1 cellular context compared by ENCODE assay signal in the genomic region with DNA sequence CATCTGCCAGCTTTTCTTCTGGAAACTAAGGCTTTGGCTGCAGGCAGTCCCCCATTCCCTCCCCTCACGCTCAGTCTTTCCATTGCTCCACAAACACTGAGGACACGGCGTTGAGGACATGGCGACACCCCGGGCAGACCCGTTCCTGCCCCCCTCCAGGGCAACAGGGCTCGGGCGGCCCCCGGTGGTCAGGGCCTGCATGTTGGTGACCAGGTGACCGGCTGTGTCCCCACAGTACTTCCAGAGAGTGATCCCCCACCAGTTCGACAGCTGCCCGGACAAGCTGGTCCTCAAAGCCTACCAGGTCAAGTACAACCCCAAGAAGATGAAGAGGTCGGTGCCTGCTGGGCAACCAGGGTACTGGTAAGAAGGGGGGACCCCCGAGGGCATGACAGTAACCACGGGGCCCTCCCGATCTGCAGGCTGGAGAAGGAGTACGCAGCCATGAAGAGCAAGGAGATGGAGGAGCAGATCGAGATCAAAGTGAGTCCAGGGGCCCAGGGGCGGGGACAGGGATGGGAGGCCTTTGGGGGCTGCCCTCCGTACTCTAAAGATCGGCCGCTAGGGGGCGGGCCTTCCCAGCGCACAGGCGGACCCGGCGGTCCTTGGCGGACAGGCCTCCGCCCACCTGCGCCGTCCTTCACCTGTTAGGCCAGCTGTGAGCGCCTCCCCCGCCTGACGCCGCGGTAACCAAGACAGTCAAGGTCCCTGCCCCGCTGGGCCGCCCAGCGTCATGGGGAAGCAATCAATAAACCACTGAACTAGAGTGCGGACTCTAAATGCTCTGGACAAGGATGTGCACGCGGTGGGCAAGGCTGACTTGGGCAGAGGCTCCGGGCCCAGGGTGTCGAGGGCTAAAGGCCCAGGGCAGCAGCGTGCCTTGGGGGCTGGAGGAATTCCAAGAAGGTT.
TF ChIP-seq lines count a peak whose summit lies in the region.

No MANE protein-coding gene starts in this region.

TF ChIP-seq in HepG2, 621 proteins besides CTCF, POLR2A, EP300 and RAD21 (continued from another document and continues in another):
- TF ChIP-seq, protein P1, sequence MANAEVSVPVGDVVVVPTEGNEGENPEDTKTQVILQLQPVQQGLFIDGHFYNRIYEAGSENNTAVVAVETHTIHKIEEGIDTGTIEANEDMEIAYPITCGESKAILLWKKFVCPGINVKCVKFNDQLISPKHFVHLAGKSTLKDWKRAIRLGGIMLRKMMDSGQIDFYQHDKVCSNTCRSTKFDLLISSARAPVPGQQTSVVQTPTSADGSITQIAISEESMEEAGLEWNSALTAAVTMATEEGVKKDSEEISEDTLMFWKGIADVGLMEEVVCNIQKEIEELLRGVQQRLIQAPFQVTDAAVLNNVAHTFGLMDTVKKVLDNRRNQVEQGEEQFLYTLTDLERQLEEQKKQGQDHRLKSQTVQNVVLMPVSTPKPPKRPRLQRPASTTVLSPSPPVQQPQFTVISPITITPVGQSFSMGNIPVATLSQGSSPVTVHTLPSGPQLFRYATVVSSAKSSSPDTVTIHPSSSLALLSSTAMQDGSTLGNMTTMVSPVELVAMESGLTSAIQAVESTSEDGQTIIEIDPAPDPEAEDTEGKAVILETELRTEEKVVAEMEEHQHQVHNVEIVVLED (CRISPR knock-in tag; IDR thresholded peaks at IDR 0.05; ENCODE audit: borderline replicate concordance) = peak; percentile 87
- TF ChIP-seq ZNF619 (CRISPR knock-in tag; IDR thresholded peaks at IDR 0.05) (peak; percentile 94), TEAD2 (CRISPR knock-in tag; IDR thresholded peaks at IDR 0.05) (0 out of 2 replicates have a peak, but pooled peaks have one; percentile 73), HHEX (CRISPR knock-in tag; IDR thresholded peaks at IDR 0.05) (peak; percentile 16; the same call in 1 of the 2 replicates), IKZF4 (CRISPR knock-in tag; IDR thresholded peaks at IDR 0.05; ENCODE audit: borderline replicate concordance, low read depth, not compliant biosample characterization) (peak; percentile 59), SIX4 (CRISPR knock-in tag; IDR thresholded peaks at IDR 0.05) (no peak), ZNF615 (CRISPR knock-in tag; IDR thresholded peaks at IDR 0.05; ENCODE audit: borderline replicate concordance) (no peak), TFDP2 (CRISPR knock-in tag; IDR thresholded peaks at IDR 0.05) (peak; percentile 90), ZNF30 (CRISPR knock-in tag; IDR thresholded peaks at IDR 0.05) (0 out of 2 replicates have a peak, but pooled peaks have one; percentile 51), PLRG1 (conservative IDR thresholded peaks at IDR 0.05) (no peak), ZBTB40 (IDR thresholded peaks at IDR 0.05) (no peak), ZBTB40 (CRISPR knock-in tag; IDR thresholded peaks at IDR 0.05) (peak; percentile 76; the same call in 1 of the 2 replicates), HMGA1 (CRISPR knock-in tag; conservative IDR thresholded peaks at IDR 0.05) (no peak), USF2 (IDR thresholded peaks at IDR 0.05; ENCODE audit: low read depth, low read length) (no peak), USF2 (CRISPR knock-in tag; IDR thresholded peaks at IDR 0.05; ENCODE audit: borderline replicate concordance) (no peak; the same call in 1 of the 2 replicates), SETDB1 (CRISPR knock-in tag; IDR thresholded peaks at IDR 0.05; ENCODE audit: borderline replicate concordance) (no peak), SYNCRIP (IDR thresholded peaks at IDR 0.05; ENCODE audit: insufficient read depth, low read depth, low read length) (no peak), FOXA3 (CRISPR knock-in tag; IDR thresholded peaks at IDR 0.05) (peak; percentile 73)
- TF ChIP-seq, protein P2, sequence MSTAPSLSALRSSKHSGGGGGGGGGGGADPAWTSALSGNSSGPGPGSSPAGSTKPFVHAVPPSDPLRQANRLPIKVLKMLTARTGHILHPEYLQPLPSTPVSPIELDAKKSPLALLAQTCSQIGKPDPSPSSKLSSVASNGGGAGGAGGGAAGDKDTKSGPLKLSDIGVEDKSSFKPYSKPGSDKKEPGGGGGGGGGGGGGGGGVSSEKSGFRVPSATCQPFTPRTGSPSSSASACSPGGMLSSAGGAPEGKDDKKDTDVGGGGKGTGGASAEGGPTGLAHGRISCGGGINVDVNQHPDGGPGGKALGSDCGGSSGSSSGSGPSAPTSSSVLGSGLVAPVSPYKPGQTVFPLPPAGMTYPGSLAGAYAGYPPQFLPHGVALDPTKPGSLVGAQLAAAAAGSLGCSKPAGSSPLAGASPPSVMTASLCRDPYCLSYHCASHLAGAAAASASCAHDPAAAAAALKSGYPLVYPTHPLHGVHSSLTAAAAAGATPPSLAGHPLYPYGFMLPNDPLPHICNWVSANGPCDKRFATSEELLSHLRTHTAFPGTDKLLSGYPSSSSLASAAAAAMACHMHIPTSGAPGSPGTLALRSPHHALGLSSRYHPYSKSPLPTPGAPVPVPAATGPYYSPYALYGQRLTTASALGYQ (CRISPR knock-in tag; IDR thresholded peaks at IDR 0.05) = peak; percentile 74
- TF ChIP-seq, protein P3, sequence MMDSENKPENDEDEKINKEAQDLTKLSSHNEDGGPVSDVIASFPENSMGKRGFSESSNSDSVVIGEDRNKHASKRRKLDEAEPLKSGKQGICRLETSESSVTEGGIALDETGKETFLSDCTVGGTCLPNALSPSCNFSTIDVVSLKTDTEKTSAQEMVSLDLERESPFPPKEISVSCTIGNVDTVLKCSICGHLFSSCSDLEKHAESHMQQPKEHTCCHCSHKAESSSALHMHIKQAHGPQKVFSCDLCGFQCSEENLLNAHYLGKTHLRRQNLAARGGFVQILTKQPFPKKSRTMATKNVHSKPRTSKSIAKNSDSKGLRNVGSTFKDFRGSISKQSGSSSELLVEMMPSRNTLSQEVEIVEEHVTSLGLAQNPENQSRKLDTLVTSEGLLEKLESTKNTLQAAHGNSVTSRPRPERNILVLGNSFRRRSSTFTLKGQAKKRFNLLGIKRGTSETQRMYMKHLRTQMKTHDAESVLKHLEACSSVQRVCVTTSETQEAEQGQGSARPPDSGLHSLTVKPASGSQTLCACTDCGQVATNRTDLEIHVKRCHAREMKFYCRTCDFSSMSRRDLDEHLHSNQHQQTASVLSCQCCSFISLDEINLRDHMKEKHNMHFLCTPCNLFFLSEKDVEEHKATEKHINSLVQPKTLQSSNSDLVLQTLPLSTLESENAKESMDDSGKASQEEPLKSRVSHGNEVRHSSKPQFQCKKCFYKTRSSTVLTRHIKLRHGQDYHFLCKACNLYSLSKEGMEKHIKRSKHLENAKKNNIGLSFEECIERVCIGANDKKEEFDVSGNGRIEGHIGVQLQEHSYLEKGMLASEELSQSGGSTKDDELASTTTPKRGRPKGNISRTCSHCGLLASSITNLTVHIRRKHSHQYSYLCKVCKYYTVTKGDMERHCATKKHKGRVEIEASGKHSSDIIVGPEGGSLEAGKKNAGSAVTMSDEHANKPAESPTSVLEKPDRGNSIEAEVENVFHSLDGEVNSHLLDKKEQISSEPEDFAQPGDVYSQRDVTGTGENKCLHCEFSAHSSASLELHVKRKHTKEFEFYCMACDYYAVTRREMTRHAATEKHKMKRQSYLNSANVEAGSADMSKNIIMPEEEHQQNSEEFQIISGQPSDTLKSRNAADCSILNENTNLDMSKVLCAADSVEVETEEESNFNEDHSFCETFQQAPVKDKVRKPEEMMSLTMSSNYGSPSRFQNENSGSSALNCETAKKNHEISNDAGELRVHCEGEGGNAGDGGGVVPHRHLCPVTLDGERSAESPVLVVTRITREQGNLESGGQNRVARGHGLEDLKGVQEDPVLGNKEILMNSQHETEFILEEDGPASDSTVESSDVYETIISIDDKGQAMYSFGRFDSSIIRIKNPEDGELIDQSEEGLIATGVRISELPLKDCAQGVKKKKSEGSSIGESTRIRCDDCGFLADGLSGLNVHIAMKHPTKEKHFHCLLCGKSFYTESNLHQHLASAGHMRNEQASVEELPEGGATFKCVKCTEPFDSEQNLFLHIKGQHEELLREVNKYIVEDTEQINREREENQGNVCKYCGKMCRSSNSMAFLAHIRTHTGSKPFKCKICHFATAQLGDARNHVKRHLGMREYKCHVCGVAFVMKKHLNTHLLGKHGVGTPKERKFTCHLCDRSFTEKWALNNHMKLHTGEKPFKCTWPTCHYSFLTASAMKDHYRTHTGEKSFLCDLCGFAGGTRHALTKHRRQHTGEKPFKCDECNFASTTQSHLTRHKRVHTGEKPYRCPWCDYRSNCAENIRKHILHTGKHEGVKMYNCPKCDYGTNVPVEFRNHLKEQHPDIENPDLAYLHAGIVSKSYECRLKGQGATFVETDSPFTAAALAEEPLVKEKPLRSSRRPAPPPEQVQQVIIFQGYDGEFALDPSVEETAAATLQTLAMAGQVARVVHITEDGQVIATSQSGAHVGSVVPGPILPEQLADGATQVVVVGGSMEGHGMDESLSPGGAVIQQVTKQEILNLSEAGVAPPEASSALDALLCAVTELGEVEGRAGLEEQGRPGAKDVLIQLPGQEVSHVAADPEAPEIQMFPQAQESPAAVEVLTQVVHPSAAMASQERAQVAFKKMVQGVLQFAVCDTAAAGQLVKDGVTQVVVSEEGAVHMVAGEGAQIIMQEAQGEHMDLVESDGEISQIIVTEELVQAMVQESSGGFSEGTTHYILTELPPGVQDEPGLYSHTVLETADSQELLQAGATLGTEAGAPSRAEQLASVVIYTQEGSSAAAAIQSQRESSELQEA (CRISPR knock-in tag; IDR thresholded peaks at IDR 0.05; ENCODE audit: not compliant biosample characterization) = peak; percentile 41
- TF ChIP-seq, protein P4, sequence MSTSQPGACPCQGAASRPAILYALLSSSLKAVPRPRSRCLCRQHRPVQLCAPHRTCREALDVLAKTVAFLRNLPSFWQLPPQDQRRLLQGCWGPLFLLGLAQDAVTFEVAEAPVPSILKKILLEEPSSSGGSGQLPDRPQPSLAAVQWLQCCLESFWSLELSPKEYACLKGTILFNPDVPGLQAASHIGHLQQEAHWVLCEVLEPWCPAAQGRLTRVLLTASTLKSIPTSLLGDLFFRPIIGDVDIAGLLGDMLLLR (CRISPR knock-in tag; IDR thresholded peaks at IDR 0.05) = peak; percentile 67; the same call in 1 of the 2 replicates
